1 cellular context compared by ENCODE assay signal in genomic region chr9:113611461-113612215, GRCh38.
TF ChIP-seq lines count a peak whose summit lies in the region.

No MANE protein-coding gene starts in this region.

TF ChIP-seq in IMR-90, 13 proteins besides CTCF, POLR2A, EP300 and RAD21 (continued from another document):
- TF ChIP-seq, protein P1, sequence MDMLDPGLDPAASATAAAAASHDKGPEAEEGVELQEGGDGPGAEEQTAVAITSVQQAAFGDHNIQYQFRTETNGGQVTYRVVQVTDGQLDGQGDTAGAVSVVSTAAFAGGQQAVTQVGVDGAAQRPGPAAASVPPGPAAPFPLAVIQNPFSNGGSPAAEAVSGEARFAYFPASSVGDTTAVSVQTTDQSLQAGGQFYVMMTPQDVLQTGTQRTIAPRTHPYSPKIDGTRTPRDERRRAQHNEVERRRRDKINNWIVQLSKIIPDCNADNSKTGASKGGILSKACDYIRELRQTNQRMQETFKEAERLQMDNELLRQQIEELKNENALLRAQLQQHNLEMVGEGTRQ (IDR thresholded peaks at IDR 0.05; ENCODE audit: low read depth, low read length) = no peak
- TF ChIP-seq FOS (IDR thresholded peaks at IDR 0.05; ENCODE audit: low read depth, low read length) = no peak
- TF ChIP-seq NFE2L2 (IDR thresholded peaks at IDR 0.05; ENCODE audit: low read depth, low read length) = no peak
- TF ChIP-seq RFX5 (IDR thresholded peaks at IDR 0.05; ENCODE audit: low read depth, low read length) = no peak
